In genomic region chr7:139109983-139110411, GRCh38 we compare ENCODE assay signal across 8 cellular contexts. TPM values are rescaled to one million over a fixed set of nuclear protein-coding genes. Genes with fewer than 3 reads are reported as not detected.
DNase-seq lines count a peak whose midpoint lies in the region; ATAC-seq and TF ChIP-seq lines count a peak whose summit lies in the region.

No MANE protein-coding gene starts in this region.

- ATAC-seq in activated B cell treated with CpG ODN at 0.5 μM for 24 hours (ENCODE audit: low read depth) (no peak), HG02763 (IDR thresholded peaks at IDR 0.05; ENCODE audit: unreplicated experiment) (no peak)

- peak overlapping the region; percentile 94 for H3K4me3 ChIP-seq in iPS-18c (ENCODE audit: insufficient read depth, low read depth, low read length)

- H3K36me3 Mint-ChIP-seq in activated CD4-positive, alpha-beta T cell treated with anti-CD3 and anti-CD28 coated beads, Interleukin-2, amount 10 ng/mL, durations not matched to agents 24 days and 14 days (ENCODE audit: low read depth), result peaks cover 36% of the 10 kb centered on the region
- peaks cover 24% of the 10 kb centered on the region for H3K36me3 Mint-ChIP-seq in activated B cell treated with CpG ODN at 0.5 μM for 24 hours (ENCODE audit: low read depth)

- intact Hi-C loops in activated CD4-positive, alpha-beta T cell treated with anti-CD3 and anti-CD28 coated beads, Interleukin-2, amount 10 ng/mL, durations not matched to agents 24 days and 14 days (cut with micrococcal nuclease), result loop anchor here (1.0 to 2.0 kb wide), 6 partner anchors 8 to 251 kb away; partner anchors contain the start of gene UBN2
- intact Hi-C loops in activated B cell treated with CpG ODN at 0.5 μM for 24 hours (cut with micrococcal nuclease), result loop anchor here (1.0 to 10.0 kb wide), 9 partner anchors 8 to 955 kb away; partner anchors contain the start of genes LUC7L2, PARP12, TRIM24 and UBN2
- intact Hi-C loops in posterior vena cava (cut with DNase I), result no loop called here

- peak overlapping the region; percentile 39 for H3K27ac ChIP-seq in temporal lobe (ENCODE audit: low read depth, low read length)

- no peak for DNase-seq in activated CD4-positive, alpha-beta T cell treated with anti-CD3 and anti-CD28 coated beads, Interleukin-2, amount 10 ng/mL, durations not matched to agents 24 days and 14 days
- no peak for DNase-seq in activated CD4-positive, alpha-beta T cell treated with anti-CD3 and anti-CD28 coated beads, Interleukin-2, amount 50 U/mL, for 1 hour
- DNase-seq in activated B cell treated with CpG ODN at 0.5 μM for 24 hours (no peak), posterior vena cava (ENCODE audit: low spot score) (no peak)
- no peak for DNase-seq in stimulated activated naive CD4-positive, alpha-beta T cell (lab: John Stamatoyannopoulos, UW)

- H3K4me3 Mint-ChIP-seq in activated CD4-positive, alpha-beta T cell treated with anti-CD3 and anti-CD28 coated beads, Interleukin-2, amount 10 ng/mL, durations not matched to agents 24 days and 14 days, result peak overlapping the region; percentile 97
- H3K4me3 Mint-ChIP-seq in activated B cell treated with CpG ODN at 0.5 μM for 24 hours, result peak overlapping the region; percentile 90

- POLR2A ChIA-PET in activated B cell treated with CpG ODN at 0.5 μM for 24 hours (lab: Charles Lee), result interaction anchor here (1.0 to 2.7 kb wide), 5 partner anchors 9 to 121 kb away, joined by 3 to 21 read pairs (median 15); a partner anchor contains a TSS

- TF ChIP-seq CTCF in activated B cell treated with CpG ODN at 0.5 μM for 24 hours (IDR thresholded peaks at IDR 0.05), result no peak

- H3K4me1 Mint-ChIP-seq in activated CD4-positive, alpha-beta T cell treated with anti-CD3 and anti-CD28 coated beads, Interleukin-2, amount 10 ng/mL, durations not matched to agents 24 days and 14 days, result peaks cover 24% of the 10 kb centered on the region
- H3K4me1 Mint-ChIP-seq in activated B cell treated with CpG ODN at 0.5 μM for 24 hours, result peaks cover 41% of the 10 kb centered on the region

- H3K9me3 ChIP-seq in iPS-18c (ENCODE audit: control insufficient read depth, insufficient read depth, low read length), result no peaks in the 10 kb centered on the region

- peaks cover 13% of the 10 kb centered on the region for H3K9me3 Mint-ChIP-seq in activated CD4-positive, alpha-beta T cell treated with anti-CD3 and anti-CD28 coated beads, Interleukin-2, amount 10 ng/mL, durations not matched to agents 24 days and 14 days
- no peaks in the 10 kb centered on the region for H3K9me3 Mint-ChIP-seq in activated B cell treated with CpG ODN at 0.5 μM for 24 hours

- CTCF ChIA-PET in activated B cell treated with CpG ODN at 0.5 μM for 24 hours (lab: Charles Lee), result interaction anchor here (1.1 to 1.5 kb wide), 2 partner anchors 23 to 35 kb away, joined by 4 to 5 read pairs; a partner anchor contains a TSS

- H3K27ac Mint-ChIP-seq in activated CD4-positive, alpha-beta T cell treated with anti-CD3 and anti-CD28 coated beads, Interleukin-2, amount 10 ng/mL, durations not matched to agents 24 days and 14 days, result peak overlapping the region; percentile 92
- H3K27ac Mint-ChIP-seq in activated B cell treated with CpG ODN at 0.5 μM for 24 hours, result peak overlapping the region; percentile 97

- H3K27me3 Mint-ChIP-seq in activated CD4-positive, alpha-beta T cell treated with anti-CD3 and anti-CD28 coated beads, Interleukin-2, amount 10 ng/mL, durations not matched to agents 24 days and 14 days, result no peaks in the 10 kb centered on the region
- no peaks in the 10 kb centered on the region for H3K27me3 Mint-ChIP-seq in activated B cell treated with CpG ODN at 0.5 μM for 24 hours

RNA-seq across cellular contexts. Expression of gene ZC3HAV1, which starts 0.5 kb away (rescaled TPM):
- 86.1 and 90.5 TPM in 2 replicates for total RNA-seq in activated CD4-positive, alpha-beta T cell treated with anti-CD3 and anti-CD28 coated beads, Interleukin-2, amount 10 ng/mL, durations not matched to agents 24 days and 14 days
- total RNA-seq in activated B cell treated with CpG ODN at 0.5 μM for 24 hours (76.3 and 80.7 TPM in 2 replicates), temporal lobe (3.7 TPM), posterior vena cava (10 to 100 TPM; 26.8 TPM)

Comparison
In these comparisons a context has a peak if more than half of its experiments do, and no peak if none do; other contexts are left out.
1. intact Hi-C loops: an anchor here in activated CD4-positive, alpha-beta T cell treated with anti-CD3 and anti-CD28 coated beads, Interleukin-2, amount 10 ng/mL, durations not matched to agents 24 days and 14 days (1.0 to 2.0 kb wide) and activated B cell treated with CpG ODN at 0.5 μM for 24 hours (1.0 to 10.0 kb wide); none called in posterior vena cava.